ENCODE assay signal across 19 cellular contexts in genomic region chr4:81512371-81512770, GRCh38. TPM values are rescaled to one million over a fixed set of nuclear protein-coding genes. Genes with fewer than 3 reads are reported as not detected.
A peak's percentile ranks its signal among the peaks of the same experiment; 100 is the strongest.
DNase-seq lines count a peak whose midpoint lies in the region; ATAC-seq and TF ChIP-seq lines count a peak whose summit lies in the region.
"Had no signal": no experiment of that assay in that cellular context is flagged by ENCODE, and none has a peak within 500 bp of the region (broad histone marks: within the 10 kb centered on the region; RNA-seq: fewer than 3 reads in every experiment).

No MANE protein-coding gene starts in this region.

- H3K4me2 ChIP-seq in BLaER1 treated with 17β-estradiol and CSF1 and Interleukin-3, amounts not matched to agents 10 nM and 100 nM: peak overlapping the region; percentile 51 to 87 (median 82)
- H3K4me2 ChIP-seq: PC-9 had no signal

- peaks cover 44% of the 10 kb centered on the region for H3K4me1 Mint-ChIP-seq in WTC11
- peaks cover 36 to 70% (median 51%) of the 10 kb centered on the region in 3 donors for H3K4me1 Mint-ChIP-seq in naive B cell

- H4K20me1 ChIP-seq in BLaER1 treated with 17β-estradiol and CSF1 and Interleukin-3, amounts not matched to agents 10 nM and 100 nM: no peaks in the 10 kb centered on the region

- 44% methylated on average over 2 of the region's 2 CpGs for WGBS in HUES64
- 89% methylated on average over 2 of the region's 2 CpGs for WGBS in suprapubic skin

- H3K4me3 Mint-ChIP-seq in WTC11 (peak overlapping the region; percentile 11; the same call in 1 of the 2 replicates), naive B cell (peak overlapping the region in 5 of 8 donors; percentile 4 to 81 (median 69))

- no peak for TF ChIP-seq EP300 in suprapubic skin (IDR thresholded peaks at IDR 0.05)

- POLR2A ChIA-PET in WTC11 (lab: Charles Lee): no interaction called here

- CTCF ChIA-PET in WTC11 (lab: Charles Lee): interaction anchor here (1.3 kb wide), 1 partner anchor 772 kb away, joined by 4 read pairs; no protein-coding TSS in a partner anchor

- no peak overlapping the region for H3K4me3 ChIP-seq in BLaER1 treated with 17β-estradiol and CSF1 and Interleukin-3, amounts not matched to agents 10 nM and 100 nM
- H3K4me3 ChIP-seq in HUES64 (ENCODE audit: low read length) (no peak overlapping the region), suprapubic skin (no peak overlapping the region)
- H3K4me3 ChIP-seq: PC-9 had no signal

- DNase-seq in WTC11 (ENCODE audit: low spot score): no peak
- DNase-seq in naive B cell: no peak
- DNase-seq in NCI-H345 treated with DMSO at 0.1 percent for 48 hours (lab: John Stamatoyannopoulos, UW; ENCODE audit: unreplicated experiment): no peak
- DNase-seq in suprapubic skin (ENCODE audit: low spot score in 2 of 2): no peak
- no peak for DNase-seq in activated CD8-positive, alpha-beta memory T cell treated with anti-CD3 and anti-CD28 coated beads for 24 hours
- DNase-seq: DMS79, NCI-H1105 treated with DMSO at 0.1 percent for 48 hours, NCI-H1694, NCI-H2081 treated with DMSO at 0.1 percent for 48 hours, NCI-H510A, NCI-H82, PC-9 had no signal

- no peak for TF ChIP-seq CTCF in WTC11 (IDR thresholded peaks at IDR 0.05)
- TF ChIP-seq CTCF in suprapubic skin (IDR thresholded peaks at IDR 0.05): no peak

- no peaks in the 10 kb centered on the region for H3K27me3 ChIP-seq in BLaER1 treated with 17β-estradiol and CSF1 and Interleukin-3, amounts not matched to agents 10 nM and 100 nM
- no peaks in the 10 kb centered on the region for H3K27me3 ChIP-seq in HUES64 (ENCODE audit: insufficient read depth, low read length)
- H3K27me3 ChIP-seq in suprapubic skin: no peaks in the 10 kb centered on the region

- ATAC-seq in WTC11: peak; percentile 66
- no peak for ATAC-seq in naive B cell (ENCODE audit: low read depth in 2 of 2)
- ATAC-seq in GM19324 (IDR thresholded peaks at IDR 0.05; ENCODE audit: low FRiP score, unreplicated experiment): no peak
- ATAC-seq: HCT116 had no signal

- peak overlapping the region in 1 of 11 experiments; percentile 47; a peak in 2 of 22 replicates for H3K9ac ChIP-seq in BLaER1 treated with 17β-estradiol and CSF1 and Interleukin-3, amounts not matched to agents 10 nM and 100 nM
- H3K9ac ChIP-seq in HUES64 (ENCODE audit: low read depth, low read length): no peak overlapping the region

- peak overlapping the region; percentile 69; the same call in 1 of the 2 replicates for H3K27ac Mint-ChIP-seq in WTC11
- peak overlapping the region; percentile 57 to 96 (median 92) for H3K27ac Mint-ChIP-seq in naive B cell

- H3K9me3 ChIP-seq in BLaER1 treated with 17β-estradiol and CSF1 and Interleukin-3, amounts not matched to agents 10 nM and 100 nM (replicated peaks in 1 of 11): no peaks in the 10 kb centered on the region
- no peaks in the 10 kb centered on the region for H3K9me3 ChIP-seq in HUES64 (ENCODE audit: insufficient read depth, low read depth, low read length)
- no peaks in the 10 kb centered on the region for H3K9me3 ChIP-seq in suprapubic skin

- peaks cover 55 to 68% (median 65%) of the 10 kb centered on the region in 10 experiments for H3K4me1 ChIP-seq in BLaER1 treated with 17β-estradiol and CSF1 and Interleukin-3, amounts not matched to agents 10 nM and 100 nM
- H3K4me1 ChIP-seq in HUES64 (ENCODE audit: insufficient read depth, low read length) (peaks cover 24% of the 10 kb centered on the region), suprapubic skin (peaks cover 6% of the 10 kb centered on the region)

- H3K9me3 Mint-ChIP-seq in WTC11: peaks cover 5% of the 10 kb centered on the region
- H3K9me3 Mint-ChIP-seq in naive B cell: peaks cover 0 to 3% (median 0%) of the 10 kb centered on the region in 7 donors

- H3K36me3 Mint-ChIP-seq in WTC11: no peaks in the 10 kb centered on the region; the same call in 1 of the 2 replicates
- no peaks in the 10 kb centered on the region for H3K36me3 Mint-ChIP-seq in naive B cell

- peak overlapping the region in 6 of 11 experiments; percentile 1 to 79 (median 38); a peak in 11 of 22 replicates for H3K27ac ChIP-seq in BLaER1 treated with 17β-estradiol and CSF1 and Interleukin-3, amounts not matched to agents 10 nM and 100 nM
- H3K27ac ChIP-seq in HUES64 (ENCODE audit: low read depth, low read length): 0 out of 2 replicates have a peak overlapping the region, but pooled peaks have one; percentile 31
- no peak overlapping the region for H3K27ac ChIP-seq in suprapubic skin
- H3K27ac ChIP-seq: HL-60, PC-9 had no signal

- TF ChIP-seq POLR2A in suprapubic skin (IDR thresholded peaks at IDR 0.05): no peak

- no peaks in the 10 kb centered on the region for H3K36me3 ChIP-seq in BLaER1 treated with 17β-estradiol and CSF1 and Interleukin-3, amounts not matched to agents 10 nM and 100 nM
- H3K36me3 ChIP-seq in HUES64 (ENCODE audit: insufficient read depth, low read length) (no peaks in the 10 kb centered on the region), suprapubic skin (no peaks in the 10 kb centered on the region)

- no peaks in the 10 kb centered on the region for H3K27me3 Mint-ChIP-seq in WTC11 (ENCODE audit: low read depth)
- no peaks in the 10 kb centered on the region for H3K27me3 Mint-ChIP-seq in naive B cell

TF ChIP-seq in WTC11, 78 proteins besides CTCF, POLR2A, EP300 and RAD21:
- TF ChIP-seq ZNF425 (CRISPR knock-in tag; conservative IDR thresholded peaks at IDR 0.05): no peak
TF ChIP-seq in WTC11: peak in this region for 0.

RNA-seq across cellular contexts. Expression of gene RASGEF1B, which starts 40.7 kb away (rescaled TPM):
- polyA plus RNA-seq in HUES64 (2013, experiment 1 of 2): 6.1 TPM
- 5.4 TPM for polyA plus RNA-seq in HUES64 (2013, experiment 2 of 2)
- total RNA-seq in WTC11 (2021): 3.8 to 6.9 TPM (median 4.0 TPM) in 3 replicates
- 10 to 100 TPM; 43.9 to 75.9 (median 50.0) TPM for polyA plus RNA-seq in naive B cell (ENCODE audit: low read depth in 6 of 6)
- total RNA-seq in suprapubic skin: 100 to 1,000 TPM in 1 of 4 donors, 10 to 100 TPM in 3; 32.4 to 106 (median 63.0) TPM
- total RNA-seq: HT1080 had no signal
- polyA plus RNA-seq: BJ had no signal
